1 cellular context compared by ENCODE assay signal in genomic region chr12:28456934-28457710, GRCh38.
TF ChIP-seq lines count a peak whose summit lies in the region.

No MANE protein-coding gene starts in this region.

TF ChIP-seq in IMR-90, 13 proteins besides CTCF, POLR2A, EP300 and RAD21:
- TF ChIP-seq ELK1 (IDR thresholded peaks at IDR 0.05; ENCODE audit: borderline replicate concordance, low read depth, low read length) = no peak
- TF ChIP-seq CEBPB (IDR thresholded peaks at IDR 0.05; ENCODE audit: low read depth, low read length) = 0 out of 2 replicates have a peak, but pooled peaks have one; percentile 3
TF ChIP-seq in IMR-90: peak in this region for 1.
